Comparison of ENCODE assay signal across 18 cellular contexts in genomic region chr4:16827045-16827444, GRCh38.
DNase-seq lines count a peak whose midpoint lies in the region; ATAC-seq and TF ChIP-seq lines count a peak whose summit lies in the region.
"Had no signal": no experiment of that assay in that cellular context is flagged by ENCODE, and none has a peak within 500 bp of the region (broad histone marks: within the 10 kb centered on the region; RNA-seq: fewer than 3 reads in every experiment).

No MANE protein-coding gene starts in this region.

- H3K27me3 Mint-ChIP-seq in effector memory CD8-positive, alpha-beta T cell: peaks cover 0 to 5% of the 10 kb centered on the region in 2 donors

- H3K9me3 Mint-ChIP-seq in effector memory CD8-positive, alpha-beta T cell: no peaks in the 10 kb centered on the region

- H3K9ac ChIP-seq in HUES48 (ENCODE audit: low read depth, low read length): no peak overlapping the region
- H3K9ac ChIP-seq in iPS-18a (ENCODE audit: low read length): peak overlapping the region; percentile 7

- H3K4me1 Mint-ChIP-seq in effector memory CD8-positive, alpha-beta T cell (ENCODE audit: low read depth in 2 of 2): no peaks in the 10 kb centered on the region
- H3K4me1 Mint-ChIP-seq: CD14-positive monocyte had no signal

- H3K4me1 ChIP-seq in HUES48 (ENCODE audit: control insufficient read depth, insufficient read depth, low read length) (peaks cover 45% of the 10 kb centered on the region), iPS-18a (ENCODE audit: control insufficient read depth, low read depth, low read length) (peaks cover 37% of the 10 kb centered on the region), spleen (peaks cover 0 to 14% (median 2%) of the 10 kb centered on the region in 6 donors)
- H3K4me1 ChIP-seq: SJSA1 had no signal

- no peak for DNase-seq in spleen
- DNase-seq in activated naive CD4-positive, alpha-beta T cell treated with anti-CD3 and anti-CD28 coated beads, Interleukin-2, amount 50 U/mL, for 16 hours: no peak
- no peak for DNase-seq in effector memory CD8-positive, alpha-beta T cell
- DNase-seq: ACHN; AML-193; COR-L47; DMS153; NCI-H1105 treated with DMSO at 0.1 percent for 48 hours; NCI-H1694 treated with DMSO at 0.1 percent for 48 hours; NCI-H345; NK-92 treated with Interleukin-12 subunit alpha and Interleukin-12 subunit beta, amount 100 ng/mL, for 24 hours; PC-3 had no signal

- intact Hi-C loops in spleen (cut with DNase I; ENCODE audit: low total_unique reads): no loop called here

- no peaks in the 10 kb centered on the region for H3K9me3 ChIP-seq in HUES48 (ENCODE audit: control insufficient read depth, insufficient read depth, low read length)
- no peaks in the 10 kb centered on the region for H3K9me3 ChIP-seq in iPS-18a (ENCODE audit: control insufficient read depth, low read depth, low read length)
- H3K9me3 ChIP-seq in spleen: no peaks in the 10 kb centered on the region
- H3K9me3 ChIP-seq: SJSA1 had no signal

- no peak for ATAC-seq in effector memory CD8-positive, alpha-beta T cell (replicated peaks)
- ATAC-seq in HG03159 (IDR thresholded peaks at IDR 0.05; ENCODE audit: unreplicated experiment): no peak
- ATAC-seq: PC-3 had no signal

- TF ChIP-seq POLR2A in spleen (IDR thresholded peaks at IDR 0.05): no peak

- peak overlapping the region; percentile 68 for H3K27ac ChIP-seq in HUES48 (ENCODE audit: low read depth, low read length)
- peak overlapping the region; percentile 56 for H3K27ac ChIP-seq in angular gyrus (ENCODE audit: low read depth, low read length)
- peak overlapping the region; percentile 57 for H3K27ac ChIP-seq in iPS-18a (ENCODE audit: low read length)
- peak overlapping the region; percentile 3 to 72 (median 56) for H3K27ac ChIP-seq in spleen
- H3K27ac ChIP-seq: SJSA1 had no signal

- H3K27me3 ChIP-seq in HUES48 (ENCODE audit: control insufficient read depth, insufficient read depth, low read length): no peaks in the 10 kb centered on the region
- no peaks in the 10 kb centered on the region for H3K27me3 ChIP-seq in iPS-18a (ENCODE audit: control insufficient read depth, insufficient read depth, low read length)
- H3K27me3 ChIP-seq in spleen (replicated peaks in 1 of 7): no peaks in the 10 kb centered on the region
- H3K27me3 ChIP-seq: SJSA1 had no signal

- H3K4me3 Mint-ChIP-seq in effector memory CD8-positive, alpha-beta T cell: no peak overlapping the region
- H3K4me3 Mint-ChIP-seq: CD14-positive monocyte had no signal

- H3K36me3 ChIP-seq in HUES48 (ENCODE audit: control insufficient read depth, insufficient read depth, low read length) (no peaks in the 10 kb centered on the region; the same call in 1 of the 2 replicates), iPS-18a (ENCODE audit: control insufficient read depth, low read depth, low read length) (no peaks in the 10 kb centered on the region), spleen (no peaks in the 10 kb centered on the region)
- H3K36me3 ChIP-seq: SJSA1 had no signal

- H3K27ac Mint-ChIP-seq in effector memory CD8-positive, alpha-beta T cell: no peak overlapping the region
- H3K27ac Mint-ChIP-seq: CD14-positive monocyte had no signal

- WGBS in spleen, 5 donors: 44 to 61% (median 51%) methylated on average over 4 of the region's 4 CpGs

- H3K4me3 ChIP-seq in HUES48 (ENCODE audit: low read depth, low read length): peak overlapping the region; percentile 40
- peak overlapping the region; percentile 29 for H3K4me3 ChIP-seq in iPS-18a (ENCODE audit: low read length)
- no peak overlapping the region for H3K4me3 ChIP-seq in spleen
- H3K4me3 ChIP-seq: SJSA1 had no signal

- no peaks in the 10 kb centered on the region for H3K36me3 Mint-ChIP-seq in effector memory CD8-positive, alpha-beta T cell (ENCODE audit: insufficient read depth)
- H3K36me3 Mint-ChIP-seq: CD14-positive monocyte had no signal

- TF ChIP-seq CTCF in spleen (IDR thresholded peaks at IDR 0.05 in 8 of 11, conservative IDR thresholded peaks at IDR 0.05 in 3 of 11): no peak

Comparison
In these comparisons a context has a peak if more than half of its experiments do, and no peak if none do; other contexts are left out.
1. H3K4me3 ChIP-seq: peak in HUES48 (single experiment) and iPS-18a (single experiment); none in spleen (0 of 8).
2. Peak in every context shown above with its lines, with median percentiles within 50 percentile points of each other: H3K27ac ChIP-seq.